Comparison of ENCODE assay signal across 14 cellular contexts in the genomic region with DNA sequence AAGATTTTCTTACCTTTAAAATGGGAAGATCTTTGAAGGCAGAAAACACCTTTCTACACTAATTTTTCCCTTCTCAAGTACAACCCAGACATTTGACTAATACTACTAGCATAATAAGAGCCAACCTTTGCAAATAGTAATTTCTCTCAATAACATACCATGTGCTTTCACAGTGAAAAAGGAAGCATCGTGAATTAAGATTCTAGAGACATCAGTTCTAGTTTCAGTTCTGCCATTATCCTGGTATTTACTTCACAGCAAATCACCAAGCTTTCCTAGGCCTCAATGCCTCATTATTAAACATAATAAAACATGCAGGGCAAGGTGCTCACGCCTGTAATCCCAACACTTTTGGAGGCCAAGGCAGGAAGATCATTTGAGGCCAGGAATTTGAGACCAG. TPM values are rescaled to one million over a fixed set of nuclear protein-coding genes. Genes with fewer than 3 reads are reported as not detected.
DNase-seq lines count a peak whose midpoint lies in the region; ATAC-seq and TF ChIP-seq lines count a peak whose summit lies in the region.
"Had no signal": no experiment of that assay in that cellular context is flagged by ENCODE, and none has a peak within 500 bp of the region (broad histone marks: within the 10 kb centered on the region; RNA-seq: fewer than 3 reads in every experiment).

No MANE protein-coding gene starts in this region.

- no peak for TF ChIP-seq POLR2A in vagina (IDR thresholded peaks at IDR 0.05)

- H3K36me3 ChIP-seq in left lung (peaks cover 0 to 49% of the 10 kb centered on the region in 2 donors), vagina (no peaks in the 10 kb centered on the region)
- H3K36me3 ChIP-seq: MG63 had no signal

- intact Hi-C loops in left lung (cut with DNase I) (no loop called here), vagina (cut with DNase I) (no loop called here)

- peak overlapping the region in 1 of 2 donors; percentile 42 for H3K27ac ChIP-seq in left lung
- H3K27ac ChIP-seq in vagina: no peak overlapping the region

- H3K27me3 ChIP-seq in left lung (no peaks in the 10 kb centered on the region), vagina (no peaks in the 10 kb centered on the region)
- H3K27me3 ChIP-seq: BLaER1 treated with 17β-estradiol and CSF1 and Interleukin-3, amounts not matched to agents 10 nM and 100 nM; MG63 had no signal

- peaks cover 0 to 15% of the 10 kb centered on the region in 2 donors for H3K4me1 ChIP-seq in left lung
- no peaks in the 10 kb centered on the region for H3K4me1 ChIP-seq in vagina

- H3K9me3 ChIP-seq in left lung (no peaks in the 10 kb centered on the region), vagina (no peaks in the 10 kb centered on the region)
- H3K9me3 ChIP-seq: BLaER1 treated with 17β-estradiol and CSF1 and Interleukin-3, amounts not matched to agents 10 nM and 100 nM; MG63 had no signal

- H3K4me3 ChIP-seq in left lung (no peak overlapping the region), vagina (no peak overlapping the region)
- H3K4me3 ChIP-seq: BLaER1 treated with 17β-estradiol and CSF1 and Interleukin-3, amounts not matched to agents 10 nM and 100 nM; MG63 had no signal

- no peak for DNase-seq in left lung
- DNase-seq in vagina (ENCODE audit: extremely low spot score in 2 of 2): no peak
- DNase-seq in RPMI8226: no peak
- DNase-seq in A172 (ENCODE audit: low spot score): no peak
- DNase-seq in NCI-H226: no peak
- DNase-seq: activated CD4-positive, alpha-beta T cell treated with anti-CD3 and anti-CD28 coated beads, Interleukin-2, amount 50 U/mL, for 1 hour; activated gamma-delta T cell; caudate nucleus; MG63; NCI-H748 treated with DMSO at 0.1 percent for 48 hours had no signal

- TF ChIP-seq CTCF in left lung (IDR thresholded peaks at IDR 0.05) (no peak), vagina (IDR thresholded peaks at IDR 0.05) (no peak)

- ATAC-seq in GM18502 (IDR thresholded peaks at IDR 0.05; ENCODE audit: poor library complexity, unreplicated experiment) (peak; percentile 45), GM21447 (IDR thresholded peaks at IDR 0.05; ENCODE audit: unreplicated experiment) (peak; percentile 42), HG03432 (IDR thresholded peaks at IDR 0.05; ENCODE audit: unreplicated experiment) (peak; percentile 54), left lung (peak; percentile 29)

RNA-seq across cellular contexts. Expression of a gene that starts 24.9 kb away (rescaled TPM):
- total RNA-seq in left lung (10 to 100 TPM; 40.9 to 45.4 TPM), vagina (13.0 TPM)
- total RNA-seq in A172 (2014; rRNA removed; shearing (Covaris generic)): 9.6 and 13.7 TPM in 2 replicates
